ENCODE assay signal across 1 cellular context in the genomic region with DNA sequence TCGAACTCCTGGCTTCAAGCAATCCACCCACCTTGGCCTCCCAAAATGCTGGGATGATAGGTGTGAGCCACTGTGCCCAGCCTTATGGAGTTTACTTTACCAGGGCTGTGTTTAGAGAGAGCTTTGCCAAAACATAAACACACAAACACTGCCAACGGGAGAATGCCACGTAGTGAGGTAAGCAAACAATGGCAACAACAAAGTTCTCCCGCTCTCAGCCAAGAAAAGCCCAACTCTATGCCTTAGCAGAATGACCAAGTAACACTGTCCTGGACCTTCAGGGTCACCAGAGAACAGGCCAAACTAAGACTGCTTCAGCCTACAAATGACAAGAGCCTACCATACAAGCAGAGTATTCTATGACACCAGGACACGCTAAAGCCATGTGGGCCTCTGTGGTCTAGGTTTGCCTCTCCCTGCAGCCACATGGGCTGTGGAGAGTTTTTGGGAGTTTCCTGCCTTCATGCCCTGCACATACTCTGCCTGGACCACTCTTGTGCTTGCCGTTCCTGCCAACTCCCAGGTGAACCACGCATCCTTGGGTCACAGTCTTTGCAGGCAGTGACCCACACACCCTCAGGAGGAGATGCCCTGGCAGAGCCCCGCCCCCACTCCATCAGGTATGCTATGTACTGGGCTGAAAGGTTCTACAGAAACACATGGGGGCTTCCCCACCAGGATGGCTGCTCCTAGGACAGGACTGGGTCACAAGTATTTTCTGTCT.
TF ChIP-seq lines count a peak whose summit lies in the region.

No MANE protein-coding gene starts in this region.

TF ChIP-seq in liver, 16 proteins besides CTCF, POLR2A, EP300 and RAD21 (continued from another document):
- TF ChIP-seq GABPA (IDR thresholded peaks at IDR 0.05 in 1 of 2, conservative IDR thresholded peaks at IDR 0.05 in 1 of 2) (no peak), TAF1 (conservative IDR thresholded peaks at IDR 0.05) (no peak), FOXA2 (IDR thresholded peaks at IDR 0.05) (peak; percentile 62), REST (IDR thresholded peaks at IDR 0.05) (no peak), EGR1 (IDR thresholded peaks at IDR 0.05; ENCODE audit: low read depth in 2 of 2) (no peak), JUND (IDR thresholded peaks at IDR 0.05) (peak in 1 of 2 donors; percentile 28), SP1 (IDR thresholded peaks at IDR 0.05) (peak; percentile 13)
- TF ChIP-seq, protein P1, sequence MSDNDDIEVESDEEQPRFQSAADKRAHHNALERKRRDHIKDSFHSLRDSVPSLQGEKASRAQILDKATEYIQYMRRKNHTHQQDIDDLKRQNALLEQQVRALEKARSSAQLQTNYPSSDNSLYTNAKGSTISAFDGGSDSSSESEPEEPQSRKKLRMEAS (IDR thresholded peaks at IDR 0.05) = no peak
